ENCODE assay signal across 17 cellular contexts in the genomic region with DNA sequence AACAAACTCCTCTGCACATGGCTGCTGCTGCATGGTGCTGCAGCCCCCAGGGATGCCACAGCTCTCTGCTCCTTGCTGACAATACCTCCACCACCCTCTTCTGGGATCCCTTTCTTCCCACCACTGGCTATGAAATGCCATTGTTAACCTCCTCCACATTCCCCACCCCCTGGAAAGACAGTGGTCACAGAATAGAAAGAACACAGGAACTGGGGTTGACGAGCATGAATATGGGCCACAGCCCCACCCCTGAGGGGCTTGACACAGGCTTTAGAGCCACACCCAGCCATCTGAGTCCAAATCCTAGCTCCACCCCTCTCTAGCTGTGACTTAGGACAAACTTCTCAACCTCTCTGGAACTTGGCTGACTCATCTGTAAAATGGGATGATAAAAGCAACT. TPM values are rescaled to one million over a fixed set of nuclear protein-coding genes. Genes with fewer than 3 reads are reported as not detected.
DNase-seq lines count a peak whose midpoint lies in the region; ATAC-seq and TF ChIP-seq lines count a peak whose summit lies in the region.
"Had no signal": no experiment of that assay in that cellular context is flagged by ENCODE, and none has a peak within 500 bp of the region (broad histone marks: within the 10 kb centered on the region; RNA-seq: fewer than 3 reads in every experiment).

No MANE protein-coding gene starts in this region.

- H3K4me3 Mint-ChIP-seq in activated T-cell treated with anti-CD3 and anti-CD28 coated beads, Interleukin-2, amount 50 U/mL, for 72 hours: peak overlapping the region; percentile 18 to 61
- H3K4me3 Mint-ChIP-seq in stimulated activated effector memory CD8-positive, alpha-beta T cell treated with anti-CD3 and anti-CD28 coated beads, Interleukin-12 subunit alpha, Interleukin-12 subunit beta, amount 100 ng/mL, for 72 hours: peak overlapping the region; percentile 53

- H3K36me3 Mint-ChIP-seq in activated T-cell treated with anti-CD3 and anti-CD28 coated beads, Interleukin-2, amount 50 U/mL, for 72 hours (ENCODE audit: insufficient read depth in 2 of 2): no peaks in the 10 kb centered on the region
- peaks cover 10% of the 10 kb centered on the region for H3K36me3 Mint-ChIP-seq in stimulated activated effector memory CD8-positive, alpha-beta T cell treated with anti-CD3 and anti-CD28 coated beads, Interleukin-12 subunit alpha, Interleukin-12 subunit beta, amount 100 ng/mL, for 72 hours

- no peak overlapping the region for H3K27ac Mint-ChIP-seq in activated T-cell treated with anti-CD3 and anti-CD28 coated beads, Interleukin-2, amount 50 U/mL, for 72 hours
- peak overlapping the region; percentile 86 for H3K27ac Mint-ChIP-seq in stimulated activated effector memory CD8-positive, alpha-beta T cell treated with anti-CD3 and anti-CD28 coated beads, Interleukin-12 subunit alpha, Interleukin-12 subunit beta, amount 100 ng/mL, for 72 hours

- no peak for TF ChIP-seq POLR2A in ovary (IDR thresholded peaks at IDR 0.05)

- H3K4me3 ChIP-seq in ovary: no peak overlapping the region
- H3K4me3 ChIP-seq: gastroesophageal sphincter, right lobe of liver had no signal

- H3K27me3 ChIP-seq in ovary: no peaks in the 10 kb centered on the region
- H3K27me3 ChIP-seq: right lobe of liver had no signal

- 28 to 82% (median 42%) methylated on average over 1 of the region's 1 CpG for WGBS in ovary, 3 donors

- H3K4me1 Mint-ChIP-seq in activated T-cell treated with anti-CD3 and anti-CD28 coated beads, Interleukin-2, amount 50 U/mL, for 72 hours (ENCODE audit: low read depth): peaks cover 55% of the 10 kb centered on the region
- peaks cover 65% of the 10 kb centered on the region for H3K4me1 Mint-ChIP-seq in stimulated activated effector memory CD8-positive, alpha-beta T cell treated with anti-CD3 and anti-CD28 coated beads, Interleukin-12 subunit alpha, Interleukin-12 subunit beta, amount 100 ng/mL, for 72 hours

- no peak for TF ChIP-seq CTCF in ovary (IDR thresholded peaks at IDR 0.05)

- H3K9me3 ChIP-seq in ovary: no peaks in the 10 kb centered on the region
- H3K9me3 ChIP-seq: gastroesophageal sphincter, right lobe of liver had no signal

- TF ChIP-seq EP300 in ovary (IDR thresholded peaks at IDR 0.05): no peak

- no peak for DNase-seq in activated T-cell treated with anti-CD3 and anti-CD28 coated beads, Interleukin-2, amount 50 U/mL, for 72 hours
- DNase-seq in activated T-cell treated with anti-CD3 and anti-CD28 coated beads, Interleukin-2, amount 50 U/mL, for 1 hour: no peak
- DNase-seq in SW480 (ENCODE audit: low spot score): peak; percentile 90
- DNase-seq in iPS DF 4.7 (ENCODE audit: extremely low read depth, low spot score): peak; percentile 22
- no peak for DNase-seq in stimulated activated effector memory CD8-positive, alpha-beta T cell treated with anti-CD3 and anti-CD28 coated beads, Interleukin-12 subunit alpha, Interleukin-12 subunit beta, amount 100 ng/mL, for 72 hours (ENCODE audit: low spot score in 2 of 2)
- no peak for DNase-seq in ovary
- no peak for DNase-seq in DMS153 (lab: John Stamatoyannopoulos, UW)
- DNase-seq: central memory CD4-positive, alpha-beta T cell; MM.1S; right lobe of liver; SHP77 treated with DMSO at 0.1 percent for 48 hours; stimulated activated naive CD8-positive, alpha-beta T cell treated with anti-CD3 and anti-CD28 coated beads, Interleukin-15, Interleukin-2, amounts not matched to agents 100 U/mL and 50 U/mL, for 24 hours had no signal

- no peak for ATAC-seq in activated T-cell treated with anti-CD3 and anti-CD28 coated beads, Interleukin-2, amount 50 U/mL, for 72 hours (replicated peaks in 1 of 2)
- no peak for ATAC-seq in stimulated activated effector memory CD8-positive, alpha-beta T cell treated with anti-CD3 and anti-CD28 coated beads, Interleukin-12 subunit alpha, Interleukin-12 subunit beta, amount 100 ng/mL, for 72 hours
- no peak for ATAC-seq in HG03039 (IDR thresholded peaks at IDR 0.05; ENCODE audit: unreplicated experiment)
- ATAC-seq: gastroesophageal sphincter; stimulated activated naive CD8-positive, alpha-beta T cell treated with anti-CD3 and anti-CD28 coated beads, Interleukin-15, Interleukin-2, amounts not matched to agents 100 U/mL and 50 U/mL, for 24 hours had no signal

- H3K36me3 ChIP-seq in ovary: no peaks in the 10 kb centered on the region
- H3K36me3 ChIP-seq: gastroesophageal sphincter, right lobe of liver had no signal

- H3K4me1 ChIP-seq in ovary (ENCODE audit: insufficient read depth): peaks cover 11% of the 10 kb centered on the region
- H3K4me1 ChIP-seq: right lobe of liver had no signal

- intact Hi-C loops in ovary (cut with DNase I): loop anchor here in 1 of 4 donors (1.0 kb wide), 1 partner anchor 23 kb away; no protein-coding TSS in a partner anchor

- no peaks in the 10 kb centered on the region for H3K9me3 Mint-ChIP-seq in activated T-cell treated with anti-CD3 and anti-CD28 coated beads, Interleukin-2, amount 50 U/mL, for 72 hours
- H3K9me3 Mint-ChIP-seq in stimulated activated effector memory CD8-positive, alpha-beta T cell treated with anti-CD3 and anti-CD28 coated beads, Interleukin-12 subunit alpha, Interleukin-12 subunit beta, amount 100 ng/mL, for 72 hours: no peaks in the 10 kb centered on the region

- H3K27ac ChIP-seq in ovary: peak overlapping the region in 1 of 2 donors; percentile 72
- H3K27ac ChIP-seq: gastroesophageal sphincter, right lobe of liver, VCaP had no signal

- H3K27me3 Mint-ChIP-seq in activated T-cell treated with anti-CD3 and anti-CD28 coated beads, Interleukin-2, amount 50 U/mL, for 72 hours (ENCODE audit: low read depth): peaks cover 1% of the 10 kb centered on the region

RNA-seq across cellular contexts. Expression of gene TMEM163, which starts 47.3 kb away (rescaled TPM):
- under 1 TPM; 0.12 TPM for total RNA-seq in activated T-cell treated with anti-CD3 and anti-CD28 coated beads, Interleukin-2, amount 50 U/mL, for 72 hours
- 1 to 10 TPM in 4 of 7 donors, under 1 TPM in 3; 0.24 to 2.3 (median 1.5) TPM for total RNA-seq in ovary
- polyA plus RNA-seq in ovary: 1 to 10 TPM; 1.0 to 3.6 TPM
- total RNA-seq: myocyte had no signal
- polyA plus RNA-seq: keratinocyte had no signal

Comparison
In these comparisons a context has a peak if more than half of its experiments do, and no peak if none do; other contexts are left out.
1. DNase-seq: peak in SW480 (single experiment) and iPS DF 4.7 (single experiment); none in activated T-cell treated with anti-CD3 and anti-CD28 coated beads, Interleukin-2, amount 50 U/mL, for 72 hours (0 of 2), activated T-cell treated with anti-CD3 and anti-CD28 coated beads, Interleukin-2, amount 50 U/mL, for 1 hour (single experiment), stimulated activated effector memory CD8-positive, alpha-beta T cell treated with anti-CD3 and anti-CD28 coated beads, Interleukin-12 subunit alpha, Interleukin-12 subunit beta, amount 100 ng/mL, for 72 hours (0 of 2), ovary (0 of 5) and DMS153 (single experiment).